Comparison of ENCODE assay signal across 25 cellular contexts in genomic region chr16:84313921-84314320, GRCh38. TPM values are rescaled to one million over a fixed set of nuclear protein-coding genes. Genes with fewer than 3 reads are reported as not detected.
DNase-seq lines count a peak whose midpoint lies in the region; ATAC-seq, FAIRE-seq and TF ChIP-seq lines count a peak whose summit lies in the region.
"Had no signal": no experiment of that assay in that cellular context is flagged by ENCODE, and none has a peak within 500 bp of the region (broad histone marks: within the 10 kb centered on the region; RNA-seq: fewer than 3 reads in every experiment).

No MANE protein-coding gene starts in this region.

- H3K4me3 Mint-ChIP-seq in stimulated activated naive CD8-positive, alpha-beta T cell treated with anti-CD3 and anti-CD28 coated beads, Interleukin-15, amount 100 ng/mL, for 72 hours = no peak overlapping the region
- H3K4me3 Mint-ChIP-seq in chondrocyte (ENCODE audit: unreplicated experiment) = no peak overlapping the region
- H3K4me3 Mint-ChIP-seq: CD4-positive, CD25-positive, alpha-beta regulatory T cell; CD8-positive, alpha-beta memory T cell; HFFc6; IgD-negative memory B cell had no signal

- H3K27ac ChIP-seq in kidney (ENCODE audit: low read depth in 2 of 2, low read length in 2 of 2) = no peak overlapping the region

- intact Hi-C loops in posterior vena cava (cut with DNase I) (no loop called here), kidney (cut with DNase I) (no loop called here)

- no peaks in the 10 kb centered on the region for H3K4me1 ChIP-seq in kidney (ENCODE audit: control insufficient read depth in 1 of 2, insufficient read depth in 1 of 2, low read depth in 1 of 2, low read length in 2 of 2)
- H3K4me1 ChIP-seq: BE2C had no signal

- H3K27ac Mint-ChIP-seq in stimulated activated naive CD8-positive, alpha-beta T cell treated with anti-CD3 and anti-CD28 coated beads, Interleukin-15, amount 100 ng/mL, for 72 hours = no peak overlapping the region
- no peak overlapping the region for H3K27ac Mint-ChIP-seq in chondrocyte (ENCODE audit: unreplicated experiment)
- H3K27ac Mint-ChIP-seq: CD4-positive, CD25-positive, alpha-beta regulatory T cell; CD8-positive, alpha-beta memory T cell; HFFc6; IgD-negative memory B cell had no signal

- no peak for FAIRE-seq in kidney (lab: Jason Lieb, UNC)
- FAIRE-seq: A204.1, GM12892, GM18507, HepG2 had no signal

- H3K9ac ChIP-seq in kidney (ENCODE audit: low read length in 2 of 2) = no peak overlapping the region

- peak; percentile 12 for ATAC-seq in stimulated activated naive CD8-positive, alpha-beta T cell treated with anti-CD3 and anti-CD28 coated beads, Interleukin-15, Interleukin-2, amounts not matched to agents 100 U/mL and 50 U/mL, for 24 hours
- no peak for ATAC-seq in stimulated activated naive CD8-positive, alpha-beta T cell treated with anti-CD3 and anti-CD28 coated beads, Interleukin-15, amount 100 ng/mL, for 72 hours

- peaks cover 10 to 15% of the 10 kb centered on the region in 2 donors for H3K9me3 Mint-ChIP-seq in stimulated activated naive CD8-positive, alpha-beta T cell treated with anti-CD3 and anti-CD28 coated beads, Interleukin-15, amount 100 ng/mL, for 72 hours
- H3K9me3 Mint-ChIP-seq in chondrocyte (ENCODE audit: low read depth) = peaks cover 3% of the 10 kb centered on the region

- TF ChIP-seq CTCF in chondrocyte (IDR thresholded peaks at IDR 0.05) = no peak
- no peak for TF ChIP-seq CTCF in foreskin fibroblast (IDR thresholded peaks at IDR 0.05; ENCODE audit: low read depth, low read length)
- TF ChIP-seq CTCF in kidney (IDR thresholded peaks at IDR 0.05; ENCODE audit: borderline replicate concordance, extremely low read depth, insufficient read depth) = no peak

- H3K4me3 ChIP-seq in foreskin fibroblast (ENCODE audit: low read depth in 1 of 2, low read length in 2 of 2) (no peak overlapping the region), kidney (ENCODE audit: low read length in 2 of 2) (no peak overlapping the region)

- no peaks in the 10 kb centered on the region for H3K4me1 Mint-ChIP-seq in stimulated activated naive CD8-positive, alpha-beta T cell treated with anti-CD3 and anti-CD28 coated beads, Interleukin-15, amount 100 ng/mL, for 72 hours
- H3K4me1 Mint-ChIP-seq in chondrocyte (ENCODE audit: low read depth) = no peaks in the 10 kb centered on the region
- H3K4me1 Mint-ChIP-seq: CD4-positive, CD25-positive, alpha-beta regulatory T cell had no signal

- no peaks in the 10 kb centered on the region for H3K36me3 ChIP-seq in kidney (ENCODE audit: control insufficient read depth in 1 of 2, insufficient read depth in 2 of 2, low read length in 2 of 2)
- H3K36me3 ChIP-seq: BE2C had no signal

- H3K9me3 ChIP-seq in kidney (ENCODE audit: control insufficient read depth in 1 of 2, low read length in 2 of 2) = peaks cover 3% of the 10 kb centered on the region in 2 donors
- H3K9me3 ChIP-seq: BE2C had no signal

- no peak for DNase-seq in stimulated activated naive CD8-positive, alpha-beta T cell treated with anti-CD3 and anti-CD28 coated beads, Interleukin-15, Interleukin-2, amounts not matched to agents 100 U/mL and 50 U/mL, for 24 hours
- no peak for DNase-seq in stimulated activated naive CD8-positive, alpha-beta T cell treated with anti-CD3 and anti-CD28 coated beads, Interleukin-15, amount 100 ng/mL, for 72 hours
- DNase-seq in chondrocyte (ENCODE audit: low spot score) (peak; percentile 41), posterior vena cava (ENCODE audit: low spot score) (peak; percentile 34), foreskin fibroblast (no peak), kidney (no peak)
- no peak for DNase-seq in NK-92 treated with Interleukin-12 subunit alpha and Interleukin-12 subunit beta, amount 100 ng/mL, for 24 hours (lab: John Stamatoyannopoulos, UW)
- DNase-seq: ACHN; BE2C; C1 segment of cervical spinal cord; CD4-positive, CD25-positive, alpha-beta regulatory T cell; CD8-positive, alpha-beta memory T cell; COR-L47; DMS 273 treated with DMSO at 0.1 percent for 48 hours; DMS79; GDM1; GOT3; H7; HFFc6 had no signal

- peaks cover 2% of the 10 kb centered on the region for H3K36me3 Mint-ChIP-seq in chondrocyte (ENCODE audit: low read depth)
- H3K36me3 Mint-ChIP-seq: CD4-positive, CD25-positive, alpha-beta regulatory T cell; CD8-positive, alpha-beta memory T cell; IgD-negative memory B cell had no signal

- H3K27me3 Mint-ChIP-seq in stimulated activated naive CD8-positive, alpha-beta T cell treated with anti-CD3 and anti-CD28 coated beads, Interleukin-15, amount 100 ng/mL, for 72 hours = peaks cover 57% of the 10 kb centered on the region
- peaks cover 34% of the 10 kb centered on the region for H3K27me3 Mint-ChIP-seq in chondrocyte (ENCODE audit: low read depth)

RNA-seq across cellular contexts. Expression of gene WFDC1, which starts 19.2 kb away (rescaled TPM):
- 3.5 to 5.7 TPM (median 5.6 TPM) in 3 replicates for total RNA-seq in chondrocyte
- total RNA-seq in posterior vena cava = 10 to 100 TPM; 48.7 to 93.6 TPM
- 11.1 TPM for total RNA-seq in kidney
- 34.8 TPM for polyA plus RNA-seq in kidney (ENCODE audit: insufficient read depth, low read depth, low replicate concordance)
- total RNA-seq: CD4-positive, CD25-positive, alpha-beta regulatory T cell; CD8-positive, alpha-beta memory T cell; Daoy; HepG2 had no signal
- polyA plus RNA-seq: CD4-positive, CD25-positive, alpha-beta regulatory T cell; CD8-positive, alpha-beta memory T cell; HepG2; IgD-negative memory B cell had no signal

RNA-seq across cellular contexts. Expression of gene ATP2C2, which starts 54.4 kb away (rescaled TPM):
- not detected in 3 replicates for total RNA-seq in chondrocyte
- under 1 TPM; 0.10 to 0.19 TPM for total RNA-seq in posterior vena cava
- total RNA-seq in kidney = 2.2 TPM
- 2.6 TPM for polyA plus RNA-seq in kidney (ENCODE audit: insufficient read depth, low read depth, low replicate concordance)
- total RNA-seq: CD4-positive, CD25-positive, alpha-beta regulatory T cell; CD8-positive, alpha-beta memory T cell; Daoy; HepG2; HFFc6 had no signal
- polyA plus RNA-seq: CD8-positive, alpha-beta memory T cell; IgD-negative memory B cell had no signal

Comparison
In these comparisons a context has a peak if more than half of its experiments do, and no peak if none do; other contexts are left out.
1. DNase-seq: peak in chondrocyte (single experiment) and posterior vena cava (single experiment); none in stimulated activated naive CD8-positive, alpha-beta T cell treated with anti-CD3 and anti-CD28 coated beads, Interleukin-15, Interleukin-2, amounts not matched to agents 100 U/mL and 50 U/mL, for 24 hours (single experiment), stimulated activated naive CD8-positive, alpha-beta T cell treated with anti-CD3 and anti-CD28 coated beads, Interleukin-15, amount 100 ng/mL, for 72 hours (0 of 2), NK-92 treated with Interleukin-12 subunit alpha and Interleukin-12 subunit beta, amount 100 ng/mL, for 24 hours (single experiment), foreskin fibroblast (0 of 2) and kidney (single experiment).